Comparison of ENCODE assay signal across 1 cellular context in genomic region chr22:36327922-36328551, GRCh38.
TF ChIP-seq lines count a peak whose summit lies in the region.

No MANE protein-coding gene starts in this region.

TF ChIP-seq in K562, 482 proteins besides CTCF, POLR2A, EP300 and RAD21 (continued from another document):
- no peak for TF ChIP-seq HOMEZ (CRISPR knock-in tag; IDR thresholded peaks at IDR 0.05)
- no peak for TF ChIP-seq IRF2 (CRISPR knock-in tag; IDR thresholded peaks at IDR 0.05)
- TF ChIP-seq NFIC (IDR thresholded peaks at IDR 0.05): peak; percentile 45; the same call in 1 of the 2 replicates
